Comparison of ENCODE assay signal across 19 cellular contexts in the genomic region with DNA sequence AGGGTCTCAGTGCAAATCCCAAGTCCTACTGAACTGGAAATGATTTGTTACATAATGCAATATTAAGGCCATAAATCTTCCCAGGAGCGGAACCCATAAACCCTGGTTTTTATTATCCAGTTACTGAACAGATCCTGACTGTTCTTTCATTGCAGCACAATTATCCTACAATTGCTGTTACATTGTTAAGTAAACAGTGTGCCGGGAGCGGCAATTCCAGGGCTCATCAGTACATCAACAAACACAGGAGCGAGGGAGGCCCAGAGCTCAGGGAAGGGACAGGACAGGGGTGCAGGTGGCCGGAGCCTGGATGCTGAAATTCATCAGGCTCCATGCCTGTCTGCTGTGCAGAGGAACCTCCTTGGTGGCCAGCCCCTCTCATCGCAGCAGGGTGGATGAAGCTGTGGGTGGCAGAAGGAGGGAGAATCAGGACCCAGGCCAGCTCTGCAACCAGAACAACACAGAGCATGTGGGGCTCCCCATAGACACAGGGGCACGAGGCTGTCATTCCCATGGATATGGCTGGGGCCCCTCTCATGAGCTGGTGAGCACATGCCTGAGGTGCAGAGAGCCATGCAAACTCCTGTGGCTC.
A peak's percentile ranks its signal among the peaks of the same experiment; 100 is the strongest.
DNase-seq lines count a peak whose midpoint lies in the region; FAIRE-seq and TF ChIP-seq lines count a peak whose summit lies in the region.
"Had no signal": no experiment of that assay in that cellular context is flagged by ENCODE, and none has a peak within 500 bp of the region (broad histone marks: within the 10 kb centered on the region; RNA-seq: fewer than 3 reads in every experiment).

No MANE protein-coding gene starts in this region.

- H3K9me3 ChIP-seq in Peyer's patch, result no peaks in the 10 kb centered on the region
- H3K9me3 ChIP-seq: MG63 had no signal

- H3K4me3 ChIP-seq in Peyer's patch, result no peak overlapping the region
- H3K4me3 ChIP-seq: MG63 had no signal

- no peak for TF ChIP-seq CTCF in Peyer's patch (IDR thresholded peaks at IDR 0.05)

- no peaks in the 10 kb centered on the region for H3K36me3 ChIP-seq in Peyer's patch
- H3K36me3 ChIP-seq: MG63 had no signal

- DNase-seq in NCI-H345 (lab: John Stamatoyannopoulos, UW) (peak; percentile 23), NCI-H345 treated with DMSO at 0.1 percent for 48 hours (lab: John Stamatoyannopoulos, UW; ENCODE audit: unreplicated experiment) (no peak), Peyer's patch (peak in 2 of 3 donors; percentile 48 to 57), left kidney (ENCODE audit: low read depth, low spot score) (peak; percentile 57), NCI-H187 treated with DMSO at 0.1 percent for 48 hours (lab: John Stamatoyannopoulos, UW) (no peak), H54 (ENCODE audit: insufficient read length, low spot score) (no peak), NCI-H2081 treated with DMSO at 0.1 percent for 48 hours (lab: John Stamatoyannopoulos, UW) (no peak)
- DNase-seq in stimulated activated CD4-positive, alpha-beta T cell treated with anti-CD3 and anti-CD28 coated beads, Interleukin-4, amount 100 ng/mL, for 24 hours, result no peak
- DNase-seq: 8988T, DMS 273 treated with DMSO at 0.1 percent for 48 hours, GF-D8, H7, HFFc6, Kasumi-1, MG63, NCI-H1048, NCI-H1694 treated with DMSO at 0.1 percent for 48 hours, NCI-H446 treated with DMSO at 0.1 percent for 48 hours, RPMI8226 had no signal

- no peak overlapping the region for H3K27ac ChIP-seq in Peyer's patch

- H3K27me3 ChIP-seq in Peyer's patch, result no peaks in the 10 kb centered on the region
- H3K27me3 ChIP-seq: MG63 had no signal

- FAIRE-seq in H54 (lab: Jason Lieb, UNC), result no peak

- no peaks in the 10 kb centered on the region for H3K4me1 ChIP-seq in Peyer's patch

- TF ChIP-seq POLR2A in Peyer's patch (IDR thresholded peaks at IDR 0.05), result no peak
- TF ChIP-seq POLR2A in H54 (IDR thresholded peaks at IDR 0.05; ENCODE audit: low read depth, low read length), result no peak

Comparison
In these comparisons a context has a peak if more than half of its experiments do, and no peak if none do; other contexts are left out.
1. DNase-seq: peak in NCI-H345 (single experiment), Peyer's patch (2 of 3) and left kidney (single experiment); none in NCI-H345 treated with DMSO at 0.1 percent for 48 hours (single experiment), NCI-H187 treated with DMSO at 0.1 percent for 48 hours (single experiment), H54 (single experiment), NCI-H2081 treated with DMSO at 0.1 percent for 48 hours (single experiment) and stimulated activated CD4-positive, alpha-beta T cell treated with anti-CD3 and anti-CD28 coated beads, Interleukin-4, amount 100 ng/mL, for 24 hours (single experiment).